ENCODE assay signal across 8 cellular contexts in the genomic region with DNA sequence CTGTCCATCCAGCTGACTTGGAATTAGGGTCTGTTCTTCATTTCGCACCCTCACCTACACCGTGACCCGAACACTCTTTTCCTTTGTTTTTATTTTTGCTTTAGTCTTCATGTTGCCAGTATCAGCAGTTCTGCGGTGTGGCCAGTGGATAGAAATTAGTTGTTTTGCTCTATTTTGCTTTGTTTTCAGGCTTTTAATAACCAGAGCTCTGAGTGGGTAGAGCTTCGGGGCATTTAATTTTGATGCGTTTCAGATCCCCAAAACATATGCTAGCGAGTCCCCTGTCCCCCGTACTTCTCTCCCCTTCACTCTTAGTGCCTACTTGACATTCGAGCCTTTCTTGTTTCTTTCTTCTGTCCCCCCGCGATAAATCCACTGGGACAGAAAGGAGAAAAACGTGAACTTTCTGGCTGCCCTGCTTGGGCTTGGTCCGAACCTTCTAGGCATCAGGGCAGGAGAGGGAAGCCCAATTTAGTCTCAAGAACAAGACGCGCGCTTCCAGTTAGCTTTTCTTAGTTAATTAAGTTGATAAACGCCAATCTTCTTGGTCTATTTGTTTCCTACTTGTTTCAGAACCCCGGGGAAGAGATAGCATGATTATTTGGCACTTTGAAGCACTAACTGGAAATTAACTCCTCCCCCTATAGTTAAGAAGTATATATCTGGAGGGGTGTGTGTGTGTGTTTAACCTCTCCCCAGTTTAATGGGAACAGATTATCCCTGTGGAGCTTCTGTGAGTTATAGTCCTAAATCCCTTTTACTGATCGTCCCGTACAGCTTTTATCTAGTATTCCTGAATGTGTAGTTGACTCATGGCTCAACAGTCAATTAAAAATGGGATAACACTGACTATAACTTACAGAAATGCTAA. TPM values are rescaled to one million over a fixed set of nuclear protein-coding genes. Genes with fewer than 3 reads are reported as not detected.
DNase-seq lines count a peak whose midpoint lies in the region; ATAC-seq and TF ChIP-seq lines count a peak whose summit lies in the region.

No MANE protein-coding gene starts in this region.

- no peaks in the 10 kb centered on the region for H4K20me1 ChIP-seq in KMS-11 (ENCODE audit: insufficient read depth)

- POLR2A ChIA-PET in activated naive CD8-positive, alpha-beta T cell treated with anti-CD3 and anti-CD28 coated beads, Interleukin-2, amount 10 ng/mL, durations not matched to agents 7 days and 5 days (lab: Charles Lee) = interaction anchor here (0.9 to 3.8 kb wide), 6 partner anchors 12 to 523 kb away, joined by 3 to 22 read pairs (median 11); partner anchors contain the start of genes EDEM3, IVNS1ABP and RNF2

- H3K4me1 ChIP-seq in KMS-11 (ENCODE audit: low read depth, poor library complexity, severe bottlenecking) (peaks cover 64% of the 10 kb centered on the region), iPS-20b (ENCODE audit: insufficient read depth, low read length) (peaks cover 3% of the 10 kb centered on the region)

- H3K27me3 ChIP-seq in KMS-11 (ENCODE audit: insufficient read depth, low read depth) (no peaks in the 10 kb centered on the region), iPS-20b (ENCODE audit: insufficient read depth, low read length) (peaks cover 11% of the 10 kb centered on the region; the same call in 1 of the 2 replicates)

- no peaks in the 10 kb centered on the region for H3K27me3 Mint-ChIP-seq in Calu3 (ENCODE audit: unreplicated experiment)
- H3K27me3 Mint-ChIP-seq in activated naive CD8-positive, alpha-beta T cell treated with anti-CD3 and anti-CD28 coated beads, Interleukin-2, amount 10 ng/mL, durations not matched to agents 7 days and 5 days = no peaks in the 10 kb centered on the region
- no peaks in the 10 kb centered on the region for H3K27me3 Mint-ChIP-seq in stimulated activated naive B cell treated with anti-CD40 and anti-IgM and Interleukin-4, amounts not matched to agents 10 μg/mL and 1 μg/mL and 100 μg/mL, for 72 hours

- intact Hi-C loops in Calu3 (cut with micrococcal nuclease; ENCODE audit: unreplicated experiment) = no loop called here

- H3K27ac ChIP-seq in KMS-11 (peak overlapping the region; percentile 12; the same call in 1 of the 2 replicates), iPS-20b (ENCODE audit: low read length) (no peak overlapping the region)

- CTCF ChIA-PET in Calu3 (lab: Charles Lee) = interaction anchor here (0.7 to 2.4 kb wide), 3 partner anchors 12 to 1592 kb away, joined by 5 to 17 read pairs (median 8); partner anchors contain the start of gene IVNS1ABP

- H3K27ac Mint-ChIP-seq in Calu3 (ENCODE audit: unreplicated experiment) = peak overlapping the region; percentile 87
- peak overlapping the region; percentile 100 for H3K27ac Mint-ChIP-seq in activated naive CD8-positive, alpha-beta T cell treated with anti-CD3 and anti-CD28 coated beads, Interleukin-2, amount 10 ng/mL, durations not matched to agents 7 days and 5 days
- H3K27ac Mint-ChIP-seq in stimulated activated naive B cell treated with anti-CD40 and anti-IgM and Interleukin-4, amounts not matched to agents 10 μg/mL and 1 μg/mL and 100 μg/mL, for 72 hours = peak overlapping the region; percentile 99

- DNase-seq in Calu3 = no peak
- DNase-seq in activated naive CD8-positive, alpha-beta T cell treated with anti-CD3 and anti-CD28 coated beads, Interleukin-2, amount 10 ng/mL, durations not matched to agents 7 days and 5 days = no peak
- no peak for DNase-seq in stimulated activated naive B cell treated with anti-CD40 and anti-IgM and Interleukin-4, amounts not matched to agents 10 μg/mL and 1 μg/mL and 100 μg/mL, for 72 hours
- DNase-seq in stimulated activated CD4-positive, alpha-beta T cell treated with anti-CD3 and anti-CD28 coated beads, Interleukin-12 subunit alpha, Interleukin-12 subunit beta, amount 100 ng/mL, for 4 hours = no peak
- DNase-seq in GDM1 (lab: John Stamatoyannopoulos, UW) = no peak

- TF ChIP-seq CTCF in Calu3 (IDR thresholded peaks at IDR 0.05; ENCODE audit: unreplicated experiment) (no peak), KMS-11 (conservative IDR thresholded peaks at IDR 0.05; ENCODE audit: low read depth, low read length) (no peak)

- no peak for ATAC-seq in activated naive CD8-positive, alpha-beta T cell treated with anti-CD3 and anti-CD28 coated beads, Interleukin-2, amount 10 ng/mL, durations not matched to agents 7 days and 5 days (ENCODE audit: low read depth)
- no peak for ATAC-seq in stimulated activated naive B cell treated with anti-CD40 and anti-IgM and Interleukin-4, amounts not matched to agents 10 μg/mL and 1 μg/mL and 100 μg/mL, for 72 hours (replicated peaks)
- ATAC-seq in GM21723 (IDR thresholded peaks at IDR 0.05; ENCODE audit: unreplicated experiment) = no peak

- H3K9me3 ChIP-seq in iPS-20b (ENCODE audit: insufficient read depth, low read depth, low read length) = no peaks in the 10 kb centered on the region

- peak overlapping the region; percentile 91 for H2AFZ ChIP-seq in KMS-11 (ENCODE audit: low read depth)

- no peaks in the 10 kb centered on the region for H3K9me3 Mint-ChIP-seq in Calu3 (ENCODE audit: low read depth, unreplicated experiment)
- no peaks in the 10 kb centered on the region for H3K9me3 Mint-ChIP-seq in activated naive CD8-positive, alpha-beta T cell treated with anti-CD3 and anti-CD28 coated beads, Interleukin-2, amount 10 ng/mL, durations not matched to agents 7 days and 5 days
- H3K9me3 Mint-ChIP-seq in stimulated activated naive B cell treated with anti-CD40 and anti-IgM and Interleukin-4, amounts not matched to agents 10 μg/mL and 1 μg/mL and 100 μg/mL, for 72 hours = no peaks in the 10 kb centered on the region

- H3K79me2 ChIP-seq in KMS-11 (ENCODE audit: insufficient read depth, low read depth) = no peaks in the 10 kb centered on the region

- peaks cover 28% of the 10 kb centered on the region for H3K36me3 Mint-ChIP-seq in Calu3 (ENCODE audit: insufficient read depth, unreplicated experiment)
- peaks cover 7% of the 10 kb centered on the region for H3K36me3 Mint-ChIP-seq in activated naive CD8-positive, alpha-beta T cell treated with anti-CD3 and anti-CD28 coated beads, Interleukin-2, amount 10 ng/mL, durations not matched to agents 7 days and 5 days
- H3K36me3 Mint-ChIP-seq in stimulated activated naive B cell treated with anti-CD40 and anti-IgM and Interleukin-4, amounts not matched to agents 10 μg/mL and 1 μg/mL and 100 μg/mL, for 72 hours = peaks cover 3 to 4% of the 10 kb centered on the region in 2 donors

- BruUV-seq in Calu3 (replicated peaks; lab: Mats Ljungman, UMichigan) = TSS peak; percentile 48

- H3K36me3 ChIP-seq in KMS-11 (ENCODE audit: insufficient read depth) (no peaks in the 10 kb centered on the region), iPS-20b (ENCODE audit: insufficient read depth, low read depth, low read length) (no peaks in the 10 kb centered on the region)

- peaks cover 7% of the 10 kb centered on the region for H3K4me1 Mint-ChIP-seq in Calu3 (ENCODE audit: low read depth, unreplicated experiment)
- peaks cover 41% of the 10 kb centered on the region for H3K4me1 Mint-ChIP-seq in activated naive CD8-positive, alpha-beta T cell treated with anti-CD3 and anti-CD28 coated beads, Interleukin-2, amount 10 ng/mL, durations not matched to agents 7 days and 5 days
- H3K4me1 Mint-ChIP-seq in stimulated activated naive B cell treated with anti-CD40 and anti-IgM and Interleukin-4, amounts not matched to agents 10 μg/mL and 1 μg/mL and 100 μg/mL, for 72 hours = peaks cover 18 to 27% of the 10 kb centered on the region in 2 donors

- H3K9ac ChIP-seq in KMS-11 (peak overlapping the region; percentile 90), iPS-20b (ENCODE audit: low read depth, low read length) (peak overlapping the region; percentile 76)

- peak overlapping the region; percentile 84 for H3K4me3 Mint-ChIP-seq in Calu3 (ENCODE audit: low read depth, unreplicated experiment)
- peak overlapping the region; percentile 99 for H3K4me3 Mint-ChIP-seq in activated naive CD8-positive, alpha-beta T cell treated with anti-CD3 and anti-CD28 coated beads, Interleukin-2, amount 10 ng/mL, durations not matched to agents 7 days and 5 days
- H3K4me3 Mint-ChIP-seq in stimulated activated naive B cell treated with anti-CD40 and anti-IgM and Interleukin-4, amounts not matched to agents 10 μg/mL and 1 μg/mL and 100 μg/mL, for 72 hours = peak overlapping the region; percentile 92 to 98

- H3K4me2 ChIP-seq in KMS-11 = peak overlapping the region; percentile 84

- H3K4me3 ChIP-seq in KMS-11 (IDR thresholded peaks at IDR 0.05; ENCODE audit: insufficient read depth, low read depth, low read length) = peak overlapping the region; percentile 99
- H3K4me3 ChIP-seq in iPS-20b (ENCODE audit: low read length) = peak overlapping the region; percentile 83

RNA-seq across cellular contexts. Expression of gene SWT1, which starts 0.9 kb away (rescaled TPM):
- total RNA-seq in Calu3 (2022) = 2.6 and 2.9 TPM in 2 replicates
- 1 to 10 TPM; 3.9 to 5.6 TPM for total RNA-seq in activated naive CD8-positive, alpha-beta T cell treated with anti-CD3 and anti-CD28 coated beads, Interleukin-2, amount 10 ng/mL, durations not matched to agents 7 days and 5 days

RNA-seq across cellular contexts. Expression of gene TRMT1L, which starts 1.1 kb away (rescaled TPM):
- total RNA-seq in Calu3 (2022) = 16.9 and 27.2 TPM in 2 replicates
- total RNA-seq in activated naive CD8-positive, alpha-beta T cell treated with anti-CD3 and anti-CD28 coated beads, Interleukin-2, amount 10 ng/mL, durations not matched to agents 7 days and 5 days = 10 to 100 TPM; 22.0 to 22.9 TPM
